20 cellular contexts compared by ENCODE assay signal in the genomic region with DNA sequence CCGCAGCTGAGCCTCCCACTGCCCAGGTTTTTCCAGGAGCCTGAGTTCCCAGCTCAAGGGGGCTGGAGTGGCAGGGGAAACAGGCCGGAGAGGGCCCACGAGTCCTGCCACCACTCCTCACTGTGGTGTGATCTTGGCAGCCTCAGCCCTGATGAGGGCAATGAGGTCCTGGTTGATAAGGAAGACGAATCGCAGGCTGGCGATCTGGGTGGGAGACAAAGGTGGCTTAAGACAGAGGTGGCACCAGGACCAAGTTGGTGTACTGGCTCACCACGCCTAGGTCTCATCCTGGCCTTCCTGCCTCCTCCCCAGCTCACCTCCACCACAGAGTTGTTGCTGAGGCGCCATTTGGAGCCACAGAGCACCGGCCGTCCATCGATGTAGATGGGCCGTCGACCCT. TPM values are rescaled to one million over a fixed set of nuclear protein-coding genes. Genes with fewer than 3 reads are reported as not detected.
A peak's percentile ranks its signal among the peaks of the same experiment; 100 is the strongest.
DNase-seq lines count a peak whose midpoint lies in the region; ATAC-seq, FAIRE-seq and TF ChIP-seq lines count a peak whose summit lies in the region.
"Had no signal": no experiment of that assay in that cellular context is flagged by ENCODE, and none has a peak within 500 bp of the region (broad histone marks: within the 10 kb centered on the region; RNA-seq: fewer than 3 reads in every experiment).

No MANE protein-coding gene starts in this region.

- no peak for TF ChIP-seq CTCF in left ventricle myocardium inferior (IDR thresholded peaks at IDR 0.05; ENCODE audit: borderline replicate concordance)
- no peak for TF ChIP-seq CTCF in heart right ventricle (IDR thresholded peaks at IDR 0.05)
- TF ChIP-seq CTCF in GM12878 (IDR thresholded peaks at IDR 0.05 in 2 of 3, conservative IDR thresholded peaks at IDR 0.05 in 1 of 3; ENCODE audit: control insufficient read depth in 2 of 3, extremely low read depth in 1 of 3, insufficient read depth in 1 of 3, low read depth in 3 of 3, low read length in 3 of 3), result no peak
- no peak for TF ChIP-seq CTCF in HepG2 (CRISPR knock-in tag; IDR thresholded peaks at IDR 0.05)
- no peak for TF ChIP-seq CTCF in esophagus squamous epithelium (IDR thresholded peaks at IDR 0.05)

- ATAC-seq in heart right ventricle, result no peak
- ATAC-seq in GM12878, result no peak
- no peak for ATAC-seq in HepG2
- ATAC-seq in GM18511 (IDR thresholded peaks at IDR 0.05; ENCODE audit: unreplicated experiment), result no peak

- H4K20me1 ChIP-seq in GM12878 (ENCODE audit: control insufficient read depth, insufficient read depth) (no peaks in the 10 kb centered on the region), HepG2 (ENCODE audit: insufficient read depth, low read length) (no peaks in the 10 kb centered on the region)

- peaks cover 78% of the 10 kb centered on the region for H3K36me3 ChIP-seq in left ventricle myocardium inferior
- H3K36me3 ChIP-seq in heart right ventricle, result peaks cover 4 to 79% (median 55%) of the 10 kb centered on the region in 9 donors
- peaks cover 23 to 27% of the 10 kb centered on the region in 2 experiments for H3K36me3 ChIP-seq in GM12878 (ENCODE audit: control insufficient read depth in 2 of 2, insufficient read depth in 2 of 2, low read length in 1 of 2)
- peaks cover 26 to 51% of the 10 kb centered on the region in 2 experiments for H3K36me3 ChIP-seq in HepG2 (replicated peaks in 1 of 2; ENCODE audit: control insufficient read depth in 1 of 2, insufficient read depth in 2 of 2, low read length in 2 of 2)
- H3K36me3 ChIP-seq in esophagus squamous epithelium, result peaks cover 24 to 80% (median 42%) of the 10 kb centered on the region in 3 donors

- peak overlapping the region; percentile 33 for H3K27ac ChIP-seq in left ventricle myocardium inferior (replicated peaks)
- H3K27ac ChIP-seq in heart right ventricle, result peak overlapping the region in 2 of 10 donors; percentile 13 to 21
- H3K27ac ChIP-seq in GM12878 (ENCODE audit: control insufficient read depth, insufficient read depth), result no peak overlapping the region
- H3K27ac ChIP-seq in HepG2 (ENCODE audit: extremely low read length, insufficient read depth, low read length), result no peak overlapping the region
- no peak overlapping the region for H3K27ac ChIP-seq in esophagus squamous epithelium
- H3K27ac ChIP-seq: C4-2B had no signal

- TF ChIP-seq EP300 in GM12878 (IDR thresholded peaks at IDR 0.05; ENCODE audit: borderline replicate concordance in 1 of 2, control insufficient read depth in 1 of 2, low read depth in 2 of 2, low read length in 2 of 2) (no peak), HepG2 (IDR thresholded peaks at IDR 0.05; ENCODE audit: low read depth in 2 of 2, low read length in 2 of 2) (no peak), HepG2 (CRISPR knock-in tag; IDR thresholded peaks at IDR 0.05; ENCODE audit: borderline replicate concordance) (no peak)

- CTCF ChIA-PET in GM12878 (lab: Yijun Ruan, JAX) (interaction anchor here (1.1 kb wide), 1 partner anchor 200 kb away, joined by 7 read pairs; no protein-coding TSS in a partner anchor), HepG2 (lab: Yijun Ruan, JAX; ENCODE audit: low intra/inter-chr PET ratio, low total read pairs) (no interaction called here)

- TF ChIP-seq POLR2A in GM12878 (IDR thresholded peaks at IDR 0.05; ENCODE audit: low read depth, low read length), result peak; percentile 23; the same call in 1 of the 2 replicates
- TF ChIP-seq POLR2A in HepG2 (IDR thresholded peaks at IDR 0.05; ENCODE audit: insufficient read depth in 1 of 2, low read depth in 2 of 2, low read length in 2 of 2), result no peak
- no peak for TF ChIP-seq POLR2A in esophagus squamous epithelium (IDR thresholded peaks at IDR 0.05)

- H3K4me3 ChIP-seq in left ventricle myocardium inferior (no peak overlapping the region), heart right ventricle (no peak overlapping the region), GM12878 (no peak overlapping the region), HepG2 (replicated peaks in 1 of 3; ENCODE audit: insufficient read depth in 1 of 3, low read depth in 2 of 3, low read length in 3 of 3) (no peak overlapping the region), esophagus squamous epithelium (no peak overlapping the region)

- DNase-seq in left ventricle myocardium inferior, result no peak
- DNase-seq in heart right ventricle, result no peak
- DNase-seq in GM12878 (ENCODE audit: low read depth, low spot score), result no peak
- peak; percentile 52 for DNase-seq in posterior vena cava (ENCODE audit: low spot score)
- no peak for DNase-seq in HepG2 (ENCODE audit: low spot score)
- no peak for DNase-seq in esophagus squamous epithelium (lab: John Stamatoyannopoulos, UW)
- DNase-seq: BE2C; CD4-positive, alpha-beta memory T cell; DMS153; DMS79 treated with DMSO at 0.1 percent for 48 hours; EL; HCEC 1CT; HFFc6 had no signal

- TF ChIP-seq RAD21 in GM12878 (IDR thresholded peaks at IDR 0.05; ENCODE audit: insufficient read depth, low read depth, low read length) (no peak), HepG2 (CRISPR knock-in tag; IDR thresholded peaks at IDR 0.05) (no peak)

- FAIRE-seq in GM12878 (lab: Jason Lieb, UNC) (no peak), HepG2 (lab: Jason Lieb, UNC) (no peak)
- FAIRE-seq: A204.1, D721Med, G401.6, GM12892, GM19239 had no signal

- H3K9ac ChIP-seq in GM12878 (ENCODE audit: control insufficient read depth, insufficient read depth, low read length) (no peak overlapping the region), HepG2 (ENCODE audit: insufficient read depth, low read depth, low read length) (no peak overlapping the region)

- H3K79me2 ChIP-seq in GM12878 (ENCODE audit: control insufficient read depth, insufficient read depth, low read length) (no peaks in the 10 kb centered on the region), HepG2 (ENCODE audit: insufficient read depth, low read length) (no peaks in the 10 kb centered on the region)

- H3K4me2 ChIP-seq in GM12878 (ENCODE audit: control insufficient read depth, insufficient read depth) (no peak overlapping the region), HepG2 (ENCODE audit: low read depth, low read length) (no peak overlapping the region)

- BruUV-seq in GM12878 (replicated peaks; lab: Mats Ljungman, UMichigan) (no TSS peak), HepG2 (replicated peaks; lab: Mats Ljungman, UMichigan) (no TSS peak)

- SMC1A ChIA-PET in GM12878 (lab: Charles Lee; ENCODE audit: uncharacterized antibody, unreplicated experiment), result no interaction called here

- RAD21 ChIA-PET in GM12878 (lab: Charles Lee; ENCODE audit: unreplicated experiment), result no interaction called here

- no peaks in the 10 kb centered on the region for H3K9me3 ChIP-seq in left ventricle myocardium inferior (replicated peaks)
- no peaks in the 10 kb centered on the region for H3K9me3 ChIP-seq in heart right ventricle
- H3K9me3 ChIP-seq in GM12878 (replicated peaks; ENCODE audit: control insufficient read depth, insufficient read depth, low read length), result no peaks in the 10 kb centered on the region
- no peaks in the 10 kb centered on the region for H3K9me3 ChIP-seq in HepG2 (ENCODE audit: low read length)
- H3K9me3 ChIP-seq in esophagus squamous epithelium, result no peaks in the 10 kb centered on the region
- H3K9me3 ChIP-seq: BE2C had no signal

- WGBS in heart right ventricle, 2 donors, result 76 to 83% methylated on average over 13 of the region's 13 CpGs
- 90% methylated on average over 13 of the region's 13 CpGs for WGBS in GM12878 (ENCODE audit: insufficient coverage, insufficient replicate concordance, low lambda C conversion rate, missing lambda C conversion rate)
- 96% methylated on average over 13 of the region's 13 CpGs for WGBS in HepG2 (ENCODE audit: low lambda C conversion rate)
- 70 to 95% methylated on average over 2 to 12 of the region's 13 CpGs for WGBS in esophagus squamous epithelium, 2 donors

- H3K4me1 ChIP-seq in left ventricle myocardium inferior, result peaks cover 26% of the 10 kb centered on the region
- peaks cover 0 to 2% (median 0%) of the 10 kb centered on the region in 9 donors for H3K4me1 ChIP-seq in heart right ventricle
- H3K4me1 ChIP-seq in GM12878 (ENCODE audit: control insufficient read depth, insufficient read depth, low read length), result no peaks in the 10 kb centered on the region
- peaks cover 12% of the 10 kb centered on the region for H3K4me1 ChIP-seq in HepG2 (ENCODE audit: insufficient read depth, low read length)
- H3K4me1 ChIP-seq in esophagus squamous epithelium, result peaks cover 0 to 6% (median 0%) of the 10 kb centered on the region in 3 donors
- H3K4me1 ChIP-seq: BE2C had no signal

- POLR2A ChIA-PET in GM12878 (lab: Charles Lee) (no interaction called here), HepG2 (lab: Yijun Ruan, JAX) (no interaction called here)

- no peak overlapping the region for H2AFZ ChIP-seq in GM12878 (ENCODE audit: control insufficient read depth, low read depth, low read length)
- H2AFZ ChIP-seq in HepG2 (ENCODE audit: low read length), result no peak overlapping the region

- H3K27me3 ChIP-seq in left ventricle myocardium inferior (ENCODE audit: low read depth) (no peaks in the 10 kb centered on the region), heart right ventricle (no peaks in the 10 kb centered on the region), GM12878 (replicated peaks in 1 of 2; ENCODE audit: control insufficient read depth in 2 of 2, insufficient read depth in 2 of 2, low read length in 1 of 2) (no peaks in the 10 kb centered on the region), HepG2 (ENCODE audit: control insufficient read depth in 1 of 2, insufficient read depth in 2 of 2, low read length in 2 of 2) (no peaks in the 10 kb centered on the region), esophagus squamous epithelium (no peaks in the 10 kb centered on the region)
- H3K27me3 ChIP-seq: BE2C had no signal

- intact Hi-C loops in left ventricle myocardium inferior (cut with micrococcal nuclease) (no loop called here), heart right ventricle (cut with DNase I) (no loop called here), GM12878 (cut with micrococcal nuclease; ENCODE audit: unreplicated experiment) (no loop called here), posterior vena cava (cut with DNase I) (no loop called here), HepG2 (cut with micrococcal nuclease; ENCODE audit: unreplicated experiment) (no loop called here), esophagus squamous epithelium (cut with DNase I) (no loop called here)

- in situ Hi-C loops in GM12878 (cut with MboI), result no loop called here
- in situ Hi-C loops in HepG2 (cut with HindIII; ENCODE audit: extremely low pct_ligation_motif_present, low pct_unique_long_range_greater_than_20kb), result no loop called here

RNA-seq across cellular contexts. Expression of a gene that starts 9.4 kb away (rescaled TPM):
- total RNA-seq in left ventricle myocardium inferior, result 97.9 TPM
- 100 to 1,000 TPM in 1 of 10 donors, 10 to 100 TPM in 9; 72.6 to 118 (median 82.2) TPM for total RNA-seq in heart right ventricle
- polyA plus RNA-seq in heart right ventricle, result 10 to 100 TPM; 73.3 to 94.7 TPM
- 43.5 and 50.3 TPM in 2 replicates for total RNA-seq in GM12878 (2013; cell fraction: nucleolus; rRNA removed)
- total RNA-seq in GM12878 (2014; rRNA removed), result 59.2 and 62.7 TPM in 2 replicates
- total RNA-seq in GM12878 (2014; rRNA removed; fragmentation: Illumina TruSeq; extraction: Trizol), result 45.3 and 49.5 TPM in 2 replicates
- total RNA-seq in GM12878 (2021), result 63.0 and 67.9 TPM in 2 replicates
- 22.4 TPM for polyA plus RNA-seq in GM12878 (2011; ENCODE audit: low read depth)
- polyA plus RNA-seq in GM12878 (2011; rRNA removed), result 26.1 and 44.8 TPM in 2 replicates
- 64.1 and 90.2 TPM in 2 replicates for polyA plus RNA-seq in GM12878 (2011; cell fraction: cytosol; rRNA removed)
- polyA plus RNA-seq in GM12878 (2011; cell fraction: nucleus; rRNA removed), result 176 and 191 TPM in 2 replicates
- 33.5 and 39.6 TPM in 2 replicates for polyA plus RNA-seq in GM12878 (2012)
- polyA plus RNA-seq in GM12878 (2014; fragmentation: Illumina TruSeq; extraction: Trizol), result 17.2 and 46.9 TPM in 2 replicates
- polyA plus RNA-seq in GM12878 (2014; fragmentation: Nextera tagmentation; extraction: Ambion mirVana), result 10 to 100 TPM; 34.3 to 52.4 TPM
- polyA plus RNA-seq in GM12878 (2014; rRNA removed), result 76.7 and 78.4 TPM in 2 replicates
- polyA plus RNA-seq in GM12878 (2016; fragmentation: Nextera tagmentation; extraction: Ambion mirVana), result 10 to 100 TPM; 75.2 to 82.8 TPM
- 41.4 and 60.1 TPM in 2 replicates for polyA minus RNA-seq in GM12878 (2011; rRNA and poly(A)+ RNA removed)
- 14.2 and 18.6 TPM in 2 replicates for polyA minus RNA-seq in GM12878 (2011; cell fraction: cytosol; rRNA and poly(A)+ RNA removed)
- polyA minus RNA-seq in GM12878 (2011; cell fraction: nucleus; rRNA and poly(A)+ RNA removed), result 25.0 and 43.7 TPM in 2 replicates
- total RNA-seq in posterior vena cava, result 10 to 100 TPM; 37.3 to 38.1 TPM
- total RNA-seq in HepG2 (2016; rRNA removed; fragmentation: Illumina TruSeq; extraction: Trizol), result 66.3 and 76.8 TPM in 2 replicates
- total RNA-seq in HepG2 (2016; cell fraction: cytosol; rRNA removed; fragmentation: Illumina TruSeq; extraction: Trizol; ENCODE audit: low read depth), result 32.9 and 37.0 TPM in 2 replicates
- 64.5 and 67.8 TPM in 2 replicates for total RNA-seq in HepG2 (2016; cell fraction: insoluble cytoplasmic fraction; rRNA removed; fragmentation: Illumina TruSeq; extraction: Trizol)
- 57.5 and 79.5 TPM in 2 replicates for total RNA-seq in HepG2 (2016; cell fraction: membrane; rRNA removed; fragmentation: Illumina TruSeq; extraction: Trizol)
- 53.8 and 61.6 TPM in 2 replicates for total RNA-seq in HepG2 (2016; cell fraction: nucleus; rRNA removed; fragmentation: Illumina TruSeq; extraction: Trizol)
- 51.0 and 51.1 TPM in 2 replicates for polyA plus RNA-seq in HepG2 (2011; rRNA removed)
- polyA plus RNA-seq in HepG2 (2011; cell fraction: cytosol; rRNA removed), result 42.1 and 59.2 TPM in 2 replicates
- polyA plus RNA-seq in HepG2 (2011; cell fraction: nucleus; rRNA removed), result 183 and 211 TPM in 2 replicates
- 23.8 and 25.1 TPM in 2 replicates for polyA plus RNA-seq in HepG2 (2012)
- 23.7 and 32.2 TPM in 2 replicates for polyA plus RNA-seq in HepG2 (2016; cell fraction: cytosol; fragmentation: Illumina TruSeq; extraction: Trizol; ENCODE audit: low read depth)
- polyA plus RNA-seq in HepG2 (2016; cell fraction: insoluble cytoplasmic fraction; fragmentation: Illumina TruSeq; extraction: Trizol; ENCODE audit: low read depth), result 64.6 and 74.5 TPM in 2 replicates
- polyA plus RNA-seq in HepG2 (2016; cell fraction: membrane; fragmentation: Illumina TruSeq; extraction: Trizol; ENCODE audit: low read depth), result 48.0 and 61.2 TPM in 2 replicates
- 102 and 107 TPM in 2 replicates for polyA plus RNA-seq in HepG2 (2016; cell fraction: nucleus; fragmentation: Illumina TruSeq; extraction: Trizol; ENCODE audit: insufficient read depth, low read depth)
- polyA minus RNA-seq in HepG2 (2011; rRNA and poly(A)+ RNA removed; ENCODE audit: low replicate concordance), result 111 and 194 TPM in 2 replicates
- 18.1 and 20.3 TPM in 2 replicates for polyA minus RNA-seq in HepG2 (2011; cell fraction: cytosol; rRNA and poly(A)+ RNA removed)
- polyA minus RNA-seq in HepG2 (2011; cell fraction: nucleus; rRNA and poly(A)+ RNA removed), result 29.8 and 41.8 TPM in 2 replicates
- 10 to 100 TPM; 38.8 to 54.2 (median 45.0) TPM for total RNA-seq in esophagus squamous epithelium

RNA-seq across cellular contexts. Expression of a gene that starts 19.7 kb away (rescaled TPM):
- total RNA-seq in left ventricle myocardium inferior (0.41 TPM), heart right ventricle (1 to 10 TPM in 1 of 10 donors, under 1 TPM in 9; 0.16 to 1.2 (median 0.26) TPM), GM12878 (2014; rRNA removed) (0.11 and 0.45 TPM in 2 replicates), GM12878 (2014; rRNA removed; fragmentation: Illumina TruSeq; extraction: Trizol) (0.05 TPM in 1 of 2 replicates, not detected in the other), GM12878 (2021) (0.08 and 0.29 TPM in 2 replicates), posterior vena cava (under 1 TPM; 0.10 to 0.28 TPM), HepG2 (2016; rRNA removed; fragmentation: Illumina TruSeq; extraction: Trizol) (0.07 and 0.13 TPM in 2 replicates), esophagus squamous epithelium (under 1 TPM in 1 of 4 donors, not detected in 3; 0.38 TPM)
- polyA plus RNA-seq in heart right ventricle (1 to 10 TPM in 1 of 2 donors, under 1 TPM in 1; 0.17 to 2.0 TPM), GM12878 (2011; rRNA removed) (0.03 TPM in 1 of 2 replicates, not detected in the other), GM12878 (2014; fragmentation: Illumina TruSeq; extraction: Trizol) (0.04 TPM in 1 of 2 replicates, not detected in the other), GM12878 (2014; fragmentation: Nextera tagmentation; extraction: Ambion mirVana) (not detected), GM12878 (2014; rRNA removed) (0.26 and 0.49 TPM in 2 replicates), GM12878 (2016; fragmentation: Nextera tagmentation; extraction: Ambion mirVana) (not detected), HepG2 (2011; rRNA removed) (0.01 and 0.03 TPM in 2 replicates)
- total RNA-seq in GM12878 (2013; cell fraction: nucleolus; rRNA removed), result 0.20 and 0.27 TPM in 2 replicates
- polyA plus RNA-seq in GM12878 (2011; ENCODE audit: low read depth), result 0.09 TPM
- 0.06 and 0.07 TPM in 2 replicates for polyA plus RNA-seq in GM12878 (2011; cell fraction: cytosol; rRNA removed)
- 0.19 and 0.25 TPM in 2 replicates for polyA plus RNA-seq in GM12878 (2011; cell fraction: nucleus; rRNA removed)
- 0.32 and 0.77 TPM in 2 replicates for polyA plus RNA-seq in GM12878 (2012)
- not detected in 2 replicates for polyA minus RNA-seq in GM12878 (2011; rRNA and poly(A)+ RNA removed)
- polyA minus RNA-seq in GM12878 (2011; cell fraction: cytosol; rRNA and poly(A)+ RNA removed), result not detected in 2 replicates
- not detected in 2 replicates for polyA minus RNA-seq in GM12878 (2011; cell fraction: nucleus; rRNA and poly(A)+ RNA removed)
- total RNA-seq in HepG2 (2016; cell fraction: cytosol; rRNA removed; fragmentation: Illumina TruSeq; extraction: Trizol; ENCODE audit: low read depth), result not detected in 2 replicates
- 0.06 and 0.09 TPM in 2 replicates for total RNA-seq in HepG2 (2016; cell fraction: insoluble cytoplasmic fraction; rRNA removed; fragmentation: Illumina TruSeq; extraction: Trizol)
- total RNA-seq in HepG2 (2016; cell fraction: membrane; rRNA removed; fragmentation: Illumina TruSeq; extraction: Trizol), result not detected in 2 replicates
- not detected in 2 replicates for total RNA-seq in HepG2 (2016; cell fraction: nucleus; rRNA removed; fragmentation: Illumina TruSeq; extraction: Trizol)
- 0.04 TPM in 1 of 2 replicates, not detected in the other for polyA plus RNA-seq in HepG2 (2011; cell fraction: cytosol; rRNA removed)
- 0.05 and 0.23 TPM in 2 replicates for polyA plus RNA-seq in HepG2 (2011; cell fraction: nucleus; rRNA removed)
- 0.08 TPM in 1 of 2 replicates, not detected in the other for polyA plus RNA-seq in HepG2 (2012)
- polyA plus RNA-seq in HepG2 (2016; cell fraction: cytosol; fragmentation: Illumina TruSeq; extraction: Trizol; ENCODE audit: low read depth), result not detected in 2 replicates
- not detected in 2 replicates for polyA plus RNA-seq in HepG2 (2016; cell fraction: insoluble cytoplasmic fraction; fragmentation: Illumina TruSeq; extraction: Trizol; ENCODE audit: low read depth)
- 0.32 TPM in 1 of 2 replicates, not detected in the other for polyA plus RNA-seq in HepG2 (2016; cell fraction: membrane; fragmentation: Illumina TruSeq; extraction: Trizol; ENCODE audit: low read depth)
- 0.48 TPM in 1 of 2 replicates, not detected in the other for polyA plus RNA-seq in HepG2 (2016; cell fraction: nucleus; fragmentation: Illumina TruSeq; extraction: Trizol; ENCODE audit: insufficient read depth, low read depth)
- polyA minus RNA-seq in HepG2 (2011; rRNA and poly(A)+ RNA removed; ENCODE audit: low replicate concordance), result not detected in 2 replicates
- polyA minus RNA-seq in HepG2 (2011; cell fraction: cytosol; rRNA and poly(A)+ RNA removed), result not detected in 2 replicates
- polyA minus RNA-seq in HepG2 (2011; cell fraction: nucleus; rRNA and poly(A)+ RNA removed), result not detected in 2 replicates

RNA-seq across cellular contexts. Expression of a gene that starts 46.9 kb away (rescaled TPM):
- total RNA-seq in left ventricle myocardium inferior (0.33 TPM), heart right ventricle (1 to 10 TPM in 2 of 10 donors, under 1 TPM in 8; 0.25 to 1.5 (median 0.78) TPM), GM12878 (2014; rRNA removed) (0.51 and 0.87 TPM in 2 replicates), GM12878 (2014; rRNA removed; fragmentation: Illumina TruSeq; extraction: Trizol) (0.58 and 0.60 TPM in 2 replicates), GM12878 (2021) (0.48 and 0.69 TPM in 2 replicates), posterior vena cava (under 1 TPM in 1 of 2 donors, not detected in 1; 0.14 TPM), HepG2 (2016; rRNA removed; fragmentation: Illumina TruSeq; extraction: Trizol) (0.17 and 0.20 TPM in 2 replicates), esophagus squamous epithelium (1 to 10 TPM in 1 of 4 donors, under 1 TPM in 1, not detected in 2; 0.19 to 1.1 TPM)
- polyA plus RNA-seq in heart right ventricle (under 1 TPM; 0.04 to 0.22 TPM), GM12878 (2011; rRNA removed) (0.10 and 0.20 TPM in 2 replicates), GM12878 (2014; fragmentation: Illumina TruSeq; extraction: Trizol) (0.46 and 0.51 TPM in 2 replicates), GM12878 (2014; fragmentation: Nextera tagmentation; extraction: Ambion mirVana) (under 1 TPM; 0.13 to 0.42 TPM), GM12878 (2014; rRNA removed) (0.45 and 0.51 TPM in 2 replicates), GM12878 (2016; fragmentation: Nextera tagmentation; extraction: Ambion mirVana) (under 1 TPM; 0.57 to 0.79 TPM), HepG2 (2011; rRNA removed) (0.05 and 0.07 TPM in 2 replicates)
- 0.29 and 0.77 TPM in 2 replicates for total RNA-seq in GM12878 (2013; cell fraction: nucleolus; rRNA removed)
- polyA plus RNA-seq in GM12878 (2011; ENCODE audit: low read depth), result 0.34 TPM
- 0.09 and 0.13 TPM in 2 replicates for polyA plus RNA-seq in GM12878 (2011; cell fraction: cytosol; rRNA removed)
- 0.63 and 0.72 TPM in 2 replicates for polyA plus RNA-seq in GM12878 (2011; cell fraction: nucleus; rRNA removed)
- 0.55 and 1.1 TPM in 2 replicates for polyA plus RNA-seq in GM12878 (2012)
- 0.22 and 0.57 TPM in 2 replicates for polyA minus RNA-seq in GM12878 (2011; rRNA and poly(A)+ RNA removed)
- polyA minus RNA-seq in GM12878 (2011; cell fraction: cytosol; rRNA and poly(A)+ RNA removed), result not detected in 2 replicates
- 0.19 and 0.24 TPM in 2 replicates for polyA minus RNA-seq in GM12878 (2011; cell fraction: nucleus; rRNA and poly(A)+ RNA removed)
- not detected in 2 replicates for total RNA-seq in HepG2 (2016; cell fraction: cytosol; rRNA removed; fragmentation: Illumina TruSeq; extraction: Trizol; ENCODE audit: low read depth)
- 0.21 and 0.30 TPM in 2 replicates for total RNA-seq in HepG2 (2016; cell fraction: insoluble cytoplasmic fraction; rRNA removed; fragmentation: Illumina TruSeq; extraction: Trizol)
- total RNA-seq in HepG2 (2016; cell fraction: membrane; rRNA removed; fragmentation: Illumina TruSeq; extraction: Trizol), result 0.14 and 0.15 TPM in 2 replicates
- total RNA-seq in HepG2 (2016; cell fraction: nucleus; rRNA removed; fragmentation: Illumina TruSeq; extraction: Trizol), result 0.16 TPM in 1 of 2 replicates, not detected in the other
- polyA plus RNA-seq in HepG2 (2011; cell fraction: cytosol; rRNA removed), result 0.03 and 0.12 TPM in 2 replicates
- polyA plus RNA-seq in HepG2 (2011; cell fraction: nucleus; rRNA removed), result 0.07 and 0.08 TPM in 2 replicates
- 0.19 and 0.44 TPM in 2 replicates for polyA plus RNA-seq in HepG2 (2012)
- polyA plus RNA-seq in HepG2 (2016; cell fraction: cytosol; fragmentation: Illumina TruSeq; extraction: Trizol; ENCODE audit: low read depth), result not detected in 2 replicates
- 0.20 and 0.25 TPM in 2 replicates for polyA plus RNA-seq in HepG2 (2016; cell fraction: insoluble cytoplasmic fraction; fragmentation: Illumina TruSeq; extraction: Trizol; ENCODE audit: low read depth)
- 0.14 and 0.23 TPM in 2 replicates for polyA plus RNA-seq in HepG2 (2016; cell fraction: membrane; fragmentation: Illumina TruSeq; extraction: Trizol; ENCODE audit: low read depth)
- not detected in 2 replicates for polyA plus RNA-seq in HepG2 (2016; cell fraction: nucleus; fragmentation: Illumina TruSeq; extraction: Trizol; ENCODE audit: insufficient read depth, low read depth)
- 0.22 TPM in 1 of 2 replicates, not detected in the other for polyA minus RNA-seq in HepG2 (2011; rRNA and poly(A)+ RNA removed; ENCODE audit: low replicate concordance)
- not detected in 2 replicates for polyA minus RNA-seq in HepG2 (2011; cell fraction: cytosol; rRNA and poly(A)+ RNA removed)
- polyA minus RNA-seq in HepG2 (2011; cell fraction: nucleus; rRNA and poly(A)+ RNA removed), result 0.25 TPM in 1 of 2 replicates, not detected in the other
